In genomic region chr14:71739273-71739990, GRCh38 we compare ENCODE assay signal across 9 cellular contexts.
DNase-seq lines count a peak whose midpoint lies in the region; ATAC-seq lines count a peak whose summit lies in the region.
"Had no signal": no experiment of that assay in that cellular context is flagged by ENCODE, and none has a peak within 500 bp of the region (broad histone marks: within the 10 kb centered on the region; RNA-seq: fewer than 3 reads in every experiment).

No MANE protein-coding gene starts in this region.

- peaks cover 42% of the 10 kb centered on the region for H3K36me3 ChIP-seq in CD4-positive, CD25-positive, alpha-beta regulatory T cell (ENCODE audit: control insufficient read depth, insufficient read depth, low read length)

- no peak for ATAC-seq in CD4-positive, CD25-positive, alpha-beta regulatory T cell (ENCODE audit: low read depth in 2 of 2)

- H3K36me3 Mint-ChIP-seq in CD4-positive, CD25-positive, alpha-beta regulatory T cell: peaks cover 43% of the 10 kb centered on the region
- peaks cover 48% of the 10 kb centered on the region for H3K36me3 Mint-ChIP-seq in activated T-cell treated with anti-CD3 and anti-CD28 coated beads, Interleukin-2, amount 50 U/mL, for 24 hours (ENCODE audit: low read depth)
- H3K36me3 Mint-ChIP-seq in activated naive CD8-positive, alpha-beta T cell treated with anti-CD3 and anti-CD28 coated beads for 36 hours: peaks cover 4% of the 10 kb centered on the region
- peaks cover 18 to 37% (median 26%) of the 10 kb centered on the region in 3 donors for H3K36me3 Mint-ChIP-seq in immature natural killer cell

- peaks cover 0 to 5% (median 2%) of the 10 kb centered on the region in 4 donors for H3K4me1 Mint-ChIP-seq in CD4-positive, CD25-positive, alpha-beta regulatory T cell
- H3K4me1 Mint-ChIP-seq in activated T-cell treated with anti-CD3 and anti-CD28 coated beads, Interleukin-2, amount 50 U/mL, for 24 hours (ENCODE audit: low read depth): no peaks in the 10 kb centered on the region
- no peaks in the 10 kb centered on the region for H3K4me1 Mint-ChIP-seq in activated naive CD8-positive, alpha-beta T cell treated with anti-CD3 and anti-CD28 coated beads for 36 hours
- no peaks in the 10 kb centered on the region for H3K4me1 Mint-ChIP-seq in immature natural killer cell
- H3K4me1 Mint-ChIP-seq: CD14-positive monocyte had no signal

- H3K9me3 Mint-ChIP-seq in CD4-positive, CD25-positive, alpha-beta regulatory T cell: no peaks in the 10 kb centered on the region
- H3K9me3 Mint-ChIP-seq in activated T-cell treated with anti-CD3 and anti-CD28 coated beads, Interleukin-2, amount 50 U/mL, for 24 hours: no peaks in the 10 kb centered on the region
- no peaks in the 10 kb centered on the region for H3K9me3 Mint-ChIP-seq in activated naive CD8-positive, alpha-beta T cell treated with anti-CD3 and anti-CD28 coated beads for 36 hours
- no peaks in the 10 kb centered on the region for H3K9me3 Mint-ChIP-seq in immature natural killer cell
- H3K9me3 Mint-ChIP-seq: CD14-positive monocyte had no signal

- no peak overlapping the region for H3K4me3 ChIP-seq in CD4-positive, CD25-positive, alpha-beta regulatory T cell (ENCODE audit: low read depth, low read length)

- no peak overlapping the region for H3K4me3 Mint-ChIP-seq in CD4-positive, CD25-positive, alpha-beta regulatory T cell
- H3K4me3 Mint-ChIP-seq in activated T-cell treated with anti-CD3 and anti-CD28 coated beads, Interleukin-2, amount 50 U/mL, for 24 hours: no peak overlapping the region
- no peak overlapping the region for H3K4me3 Mint-ChIP-seq in activated naive CD8-positive, alpha-beta T cell treated with anti-CD3 and anti-CD28 coated beads for 36 hours
- no peak overlapping the region for H3K4me3 Mint-ChIP-seq in immature natural killer cell
- H3K4me3 Mint-ChIP-seq: CD14-positive monocyte had no signal

- H3K27ac Mint-ChIP-seq in CD4-positive, CD25-positive, alpha-beta regulatory T cell: peak overlapping the region in 2 of 3 donors; percentile 58 to 65
- H3K27ac Mint-ChIP-seq in activated T-cell treated with anti-CD3 and anti-CD28 coated beads, Interleukin-2, amount 50 U/mL, for 24 hours: no peak overlapping the region
- H3K27ac Mint-ChIP-seq in activated naive CD8-positive, alpha-beta T cell treated with anti-CD3 and anti-CD28 coated beads for 36 hours: no peak overlapping the region
- no peak overlapping the region for H3K27ac Mint-ChIP-seq in immature natural killer cell

- H3K4me1 ChIP-seq in CD4-positive, CD25-positive, alpha-beta regulatory T cell (ENCODE audit: control insufficient read depth, insufficient read depth, low read length, poor library complexity, severe bottlenecking): no peaks in the 10 kb centered on the region

- H3K27me3 ChIP-seq in CD4-positive, CD25-positive, alpha-beta regulatory T cell (ENCODE audit: control insufficient read depth, insufficient read depth, low read length): no peaks in the 10 kb centered on the region

- H3K27ac ChIP-seq in CD4-positive, CD25-positive, alpha-beta regulatory T cell (ENCODE audit: insufficient read depth, low read length, poor library complexity, severe bottlenecking): no peak overlapping the region

- H3K9me3 ChIP-seq in CD4-positive, CD25-positive, alpha-beta regulatory T cell (ENCODE audit: control insufficient read depth in 2 of 2, low read length in 2 of 2): no peaks in the 10 kb centered on the region

- DNase-seq in CD4-positive, CD25-positive, alpha-beta regulatory T cell: no peak
- peak; percentile 66 for DNase-seq in HT1080 (ENCODE audit: low read depth)
- peak; percentile 25 for DNase-seq in astrocyte of the hippocampus (ENCODE audit: low read depth, low spot score)
- DNase-seq in kidney glomerular epithelial cell (lab: John Stamatoyannopoulos, UW): peak; percentile 79
- DNase-seq in stimulated activated CD4-positive, alpha-beta T cell treated with anti-CD3 and anti-CD28 coated beads, Interleukin-1b, Interleukin-23, amount 100 ng/mL, for 48 hours: no peak
- DNase-seq in activated T-cell treated with anti-CD3 and anti-CD28 coated beads, Interleukin-2, amount 50 U/mL, for 24 hours: no peak
- DNase-seq in activated naive CD8-positive, alpha-beta T cell treated with anti-CD3 and anti-CD28 coated beads for 36 hours: no peak
- DNase-seq in immature natural killer cell: no peak

- no peaks in the 10 kb centered on the region for H3K27me3 Mint-ChIP-seq in CD4-positive, CD25-positive, alpha-beta regulatory T cell
- H3K27me3 Mint-ChIP-seq in activated T-cell treated with anti-CD3 and anti-CD28 coated beads, Interleukin-2, amount 50 U/mL, for 24 hours: no peaks in the 10 kb centered on the region
- H3K27me3 Mint-ChIP-seq in activated naive CD8-positive, alpha-beta T cell treated with anti-CD3 and anti-CD28 coated beads for 36 hours: no peaks in the 10 kb centered on the region
- H3K27me3 Mint-ChIP-seq in immature natural killer cell (ENCODE audit: low read depth in 3 of 3): peaks cover 2 to 7% (median 2%) of the 10 kb centered on the region in 3 donors

Comparison
In these comparisons a context has a peak if more than half of its experiments do, and no peak if none do; other contexts are left out.
1. DNase-seq: peak in HT1080 (single experiment), astrocyte of the hippocampus (single experiment) and kidney glomerular epithelial cell (single experiment); none in CD4-positive, CD25-positive, alpha-beta regulatory T cell (0 of 3), stimulated activated CD4-positive, alpha-beta T cell treated with anti-CD3 and anti-CD28 coated beads, Interleukin-1b, Interleukin-23, amount 100 ng/mL, for 48 hours (single experiment), activated T-cell treated with anti-CD3 and anti-CD28 coated beads, Interleukin-2, amount 50 U/mL, for 24 hours (single experiment), activated naive CD8-positive, alpha-beta T cell treated with anti-CD3 and anti-CD28 coated beads for 36 hours (single experiment) and immature natural killer cell (0 of 3).
2. H3K27ac Mint-ChIP-seq: peak in CD4-positive, CD25-positive, alpha-beta regulatory T cell (2 of 3); none in activated T-cell treated with anti-CD3 and anti-CD28 coated beads, Interleukin-2, amount 50 U/mL, for 24 hours (single experiment), activated naive CD8-positive, alpha-beta T cell treated with anti-CD3 and anti-CD28 coated beads for 36 hours (single experiment) and immature natural killer cell (0 of 6).